In genomic region chr15:55514414-55514850, GRCh38 we compare ENCODE assay signal across 1 cellular context.
TF ChIP-seq lines count a peak whose summit lies in the region.

No MANE protein-coding gene starts in this region.

TF ChIP-seq in K562, 482 proteins besides CTCF, POLR2A, EP300 and RAD21:
- TF ChIP-seq GMEB1 (CRISPR knock-in tag; IDR thresholded peaks at IDR 0.05) = no peak
- no peak for TF ChIP-seq ZNF134 (CRISPR knock-in tag; conservative IDR thresholded peaks at IDR 0.05)
- TF ChIP-seq ARID2 (IDR thresholded peaks at IDR 0.05) = no peak
- TF ChIP-seq ETS1 (conservative IDR thresholded peaks at IDR 0.05; ENCODE audit: control insufficient read depth, low read depth, low read length) = no peak
- TF ChIP-seq ETV1 (tag; conservative IDR thresholded peaks at IDR 0.05; ENCODE audit: low read depth) = no peak
- TF ChIP-seq BMI1 (IDR thresholded peaks at IDR 0.05; ENCODE audit: low read length) = no peak
